ENCODE assay signal across 22 cellular contexts in the genomic region with DNA sequence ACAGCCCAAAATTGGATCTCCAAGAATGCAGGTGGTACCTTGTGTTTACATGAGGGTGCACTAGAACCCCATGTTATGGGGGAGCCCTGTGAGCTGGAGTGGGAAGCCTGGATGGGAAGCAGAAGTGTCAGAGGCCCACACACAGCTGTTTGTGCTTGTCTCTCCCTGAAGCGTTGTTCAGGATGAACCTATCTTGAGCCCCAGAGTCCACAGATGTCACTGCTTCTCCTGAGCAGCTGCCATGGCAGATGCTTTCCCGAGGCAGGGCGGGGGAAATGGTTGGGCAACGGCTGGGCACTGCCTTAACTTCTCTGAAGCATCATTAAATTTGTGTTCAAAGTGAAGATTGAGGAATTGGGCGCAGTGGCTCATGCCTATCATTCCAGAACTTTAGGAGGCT. TPM values are rescaled to one million over a fixed set of nuclear protein-coding genes. Genes with fewer than 3 reads are reported as not detected.
DNase-seq lines count a peak whose midpoint lies in the region; ATAC-seq and TF ChIP-seq lines count a peak whose summit lies in the region.
"Had no signal": no experiment of that assay in that cellular context is flagged by ENCODE, and none has a peak within 500 bp of the region (broad histone marks: within the 10 kb centered on the region; RNA-seq: fewer than 3 reads in every experiment).

No MANE protein-coding gene starts in this region.

- TF ChIP-seq EP300 in stomach (IDR thresholded peaks at IDR 0.05): no peak

- H3K27me3 ChIP-seq in stomach: peaks cover 0 to 18% (median 0%) of the 10 kb centered on the region in 3 donors
- H3K27me3 ChIP-seq in lower lobe of right lung (ENCODE audit: low read depth): no peaks in the 10 kb centered on the region
- H3K27me3 ChIP-seq: BLaER1 had no signal

- no peaks in the 10 kb centered on the region for H3K4me1 ChIP-seq in stomach
- no peaks in the 10 kb centered on the region for H3K4me1 ChIP-seq in lower lobe of right lung

- peak; percentile 30 for DNase-seq in activated effector memory CD4-positive, alpha-beta T cell treated with anti-CD3 and anti-CD28 coated beads, Interleukin-2, amount 50 U/mL, for 16 hours
- DNase-seq in activated effector memory CD4-positive, alpha-beta T cell treated with Interleukin-2 at 50 U/mL for 16 hours: no peak
- peak; percentile 87 for DNase-seq in NCI-H2171 treated with DMSO at 0.1 percent for 48 hours (lab: John Stamatoyannopoulos, UW)
- peak; percentile 14 for DNase-seq in SHP77 treated with DMSO at 0.1 percent for 48 hours (lab: John Stamatoyannopoulos, UW)
- peak; percentile 14 for DNase-seq in stomach
- DNase-seq in lower lobe of right lung: no peak
- no peak for DNase-seq in medulla oblongata (ENCODE audit: extremely low spot score)
- DNase-seq: 8988T; CD4-positive, alpha-beta memory T cell; DMS53; DND-41; EL; H7 had no signal

- H3K4me3 ChIP-seq in stomach (no peak overlapping the region), lower lobe of right lung (no peak overlapping the region)
- H3K4me3 ChIP-seq: BLaER1, GM12878, GM23338 had no signal

- ATAC-seq in lower lobe of right lung: no peak
- no peak for ATAC-seq in GM21528 (IDR thresholded peaks at IDR 0.05; ENCODE audit: low FRiP score, unreplicated experiment)
- ATAC-seq: GM12878, GM23338 had no signal

- H3K27ac ChIP-seq in stomach (no peak overlapping the region), lower lobe of right lung (no peak overlapping the region)
- H3K27ac ChIP-seq: BLaER1, HL-60 had no signal

- H3K9me3 ChIP-seq in stomach (peaks cover 4 to 44% (median 31%) of the 10 kb centered on the region in 4 donors), lower lobe of right lung (peaks cover 17% of the 10 kb centered on the region)

- TF ChIP-seq POLR2A in stomach (IDR thresholded peaks at IDR 0.05): no peak

- intact Hi-C loops in stomach (cut with DNase I; ENCODE audit: low total_unique reads) (no loop called here), lower lobe of right lung (cut with DNase I) (no loop called here)

- H3K36me3 ChIP-seq in stomach: no peaks in the 10 kb centered on the region
- no peaks in the 10 kb centered on the region for H3K36me3 ChIP-seq in lower lobe of right lung
- H3K36me3 ChIP-seq: BLaER1 had no signal

- TF ChIP-seq CTCF in stomach (IDR thresholded peaks at IDR 0.05) (no peak), lower lobe of right lung (IDR thresholded peaks at IDR 0.05) (no peak)

- 62 to 78% (median 68%) methylated on average over 5 of the region's 5 CpGs for WGBS in stomach, 5 donors

RNA-seq across cellular contexts. Expression of gene CHST8, which starts 17.1 kb away (rescaled TPM):
- 10 to 100 TPM in 1 of 5 donors, not detected in 4; 25.5 TPM for total RNA-seq in stomach
- under 1 TPM in 1 of 3 donors, not detected in 2; 0.23 TPM for polyA plus RNA-seq in stomach
- not detected for total RNA-seq in lower lobe of right lung
- total RNA-seq: CD4-positive, alpha-beta memory T cell; G401; GM12878; HT1080 had no signal
- polyA plus RNA-seq: AG04450; CD14-positive monocyte; CD4-positive, alpha-beta memory T cell had no signal

Comparison
In these comparisons a context has a peak if more than half of its experiments do, and no peak if none do; other contexts are left out.
1. DNase-seq: peak in activated effector memory CD4-positive, alpha-beta T cell treated with anti-CD3 and anti-CD28 coated beads, Interleukin-2, amount 50 U/mL, for 16 hours (single experiment), NCI-H2171 treated with DMSO at 0.1 percent for 48 hours (single experiment), SHP77 treated with DMSO at 0.1 percent for 48 hours (single experiment) and stomach (single experiment); none in activated effector memory CD4-positive, alpha-beta T cell treated with Interleukin-2 at 50 U/mL for 16 hours (single experiment), lower lobe of right lung (single experiment) and medulla oblongata (single experiment).